Comparison of ENCODE assay signal across 13 cellular contexts in genomic region chr21:43994085-43994484, GRCh38.
"Had no signal": no experiment of that assay in that cellular context is flagged by ENCODE, and none has a peak within 500 bp of the region (broad histone marks: within the 10 kb centered on the region; RNA-seq: fewer than 3 reads in every experiment).

No MANE protein-coding gene starts in this region.

- ATAC-seq: activated CD8-positive, alpha-beta memory T cell treated with anti-CD3 and anti-CD28 coated beads, Interleukin-2, amount 10 ng/mL, durations not matched to agents 7 days and 5 days; heart right ventricle; stimulated activated naive CD8-positive, alpha-beta T cell treated with anti-CD3 and anti-CD28 coated beads, Interleukin-15, amount 100 ng/mL, for 72 hours had no signal

- H3K27me3 ChIP-seq: heart right ventricle had no signal

- H3K9me3 ChIP-seq: esophagus squamous epithelium had no signal

- H3K36me3 ChIP-seq: esophagus squamous epithelium, heart right ventricle had no signal

- H3K4me1 ChIP-seq: esophagus squamous epithelium, heart right ventricle had no signal

- H3K4me3 ChIP-seq: esophagus squamous epithelium, heart right ventricle, lung, skin epidermis had no signal

- H3K27ac ChIP-seq: esophagus squamous epithelium, heart right ventricle, skin epidermis had no signal

- DNase-seq: activated CD4-positive, alpha-beta memory T cell treated with anti-CD3 and anti-CD28 coated beads for 36 hours; activated CD8-positive, alpha-beta memory T cell treated with anti-CD3 and anti-CD28 coated beads, Interleukin-2, amount 10 ng/mL, durations not matched to agents 7 days and 5 days; activated naive CD8-positive, alpha-beta T cell treated with anti-CD3 and anti-CD28 coated beads for 36 hours; amniotic stem cell; effector memory CD4-positive, alpha-beta T cell; esophagus squamous epithelium; heart right ventricle; occipital lobe; retina; stimulated activated CD4-positive, alpha-beta T cell treated with anti-CD3 and anti-CD28 coated beads, Interleukin-4, amount 100 ng/mL, for 1 hour; stimulated activated naive CD8-positive, alpha-beta T cell treated with anti-CD3 and anti-CD28 coated beads, Interleukin-15, amount 100 ng/mL, for 72 hours had no signal
